Comparison of ENCODE assay signal across 1 cellular context in the genomic region with DNA sequence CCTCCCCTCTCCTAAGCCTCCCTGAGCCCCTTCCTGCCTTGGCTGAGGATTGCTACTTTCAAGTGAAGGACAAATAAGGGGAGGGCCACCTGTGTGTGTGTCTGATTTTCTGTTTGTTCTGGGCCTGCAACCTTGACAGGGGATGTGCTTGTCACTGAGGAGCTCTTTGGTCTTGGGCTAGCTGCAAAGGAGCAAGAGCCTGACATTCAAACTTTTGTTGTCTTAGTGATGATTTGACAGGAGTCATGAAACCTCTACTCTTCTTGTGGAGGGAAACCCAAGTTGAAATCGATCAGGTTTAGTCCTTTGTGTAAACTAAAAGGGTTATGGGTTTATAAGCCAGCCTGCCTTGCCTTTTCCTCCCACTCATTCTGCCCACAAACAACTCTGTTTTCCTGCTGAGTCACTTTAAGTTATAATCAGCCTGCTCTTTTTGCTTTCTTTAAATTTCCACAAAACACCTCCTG.
A peak's percentile ranks its signal among the peaks of the same experiment; 100 is the strongest.
TF ChIP-seq lines count a peak whose summit lies in the region.

No MANE protein-coding gene starts in this region.

TF ChIP-seq in HepG2, 621 proteins besides CTCF, POLR2A, EP300 and RAD21 (continued from another document and continues in another):
- no peak for TF ChIP-seq KLF12 (CRISPR knock-in tag; IDR thresholded peaks at IDR 0.05; ENCODE audit: borderline replicate concordance)
- no peak for TF ChIP-seq AGO1 (IDR thresholded peaks at IDR 0.05; ENCODE audit: low read depth, low read length, poor library complexity, severe bottlenecking)
- TF ChIP-seq SIX4 (CRISPR knock-in tag; IDR thresholded peaks at IDR 0.05), result no peak
- no peak for TF ChIP-seq UBTF (CRISPR knock-in tag; IDR thresholded peaks at IDR 0.05)
- TF ChIP-seq KDM4B (CRISPR knock-in tag; IDR thresholded peaks at IDR 0.05), result no peak
- TF ChIP-seq HNRNPK (IDR thresholded peaks at IDR 0.05; ENCODE audit: low read depth, low read length, poor library complexity, severe bottlenecking), result no peak
- TF ChIP-seq ZNF704 (CRISPR knock-in tag; IDR thresholded peaks at IDR 0.05; ENCODE audit: borderline replicate concordance), result no peak
- TF ChIP-seq, protein P1, sequence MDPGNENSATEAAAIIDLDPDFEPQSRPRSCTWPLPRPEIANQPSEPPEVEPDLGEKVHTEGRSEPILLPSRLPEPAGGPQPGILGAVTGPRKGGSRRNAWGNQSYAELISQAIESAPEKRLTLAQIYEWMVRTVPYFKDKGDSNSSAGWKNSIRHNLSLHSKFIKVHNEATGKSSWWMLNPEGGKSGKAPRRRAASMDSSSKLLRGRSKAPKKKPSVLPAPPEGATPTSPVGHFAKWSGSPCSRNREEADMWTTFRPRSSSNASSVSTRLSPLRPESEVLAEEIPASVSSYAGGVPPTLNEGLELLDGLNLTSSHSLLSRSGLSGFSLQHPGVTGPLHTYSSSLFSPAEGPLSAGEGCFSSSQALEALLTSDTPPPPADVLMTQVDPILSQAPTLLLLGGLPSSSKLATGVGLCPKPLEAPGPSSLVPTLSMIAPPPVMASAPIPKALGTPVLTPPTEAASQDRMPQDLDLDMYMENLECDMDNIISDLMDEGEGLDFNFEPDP (CRISPR knock-in tag; conservative IDR thresholded peaks at IDR 0.05), result no peak
- TF ChIP-seq, protein P2, sequence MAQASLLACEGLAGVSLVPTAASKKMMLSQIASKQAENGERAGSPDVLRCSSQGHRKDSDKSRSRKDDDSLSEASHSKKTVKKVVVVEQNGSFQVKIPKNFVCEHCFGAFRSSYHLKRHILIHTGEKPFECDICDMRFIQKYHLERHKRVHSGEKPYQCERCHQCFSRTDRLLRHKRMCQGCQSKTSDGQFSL (CRISPR knock-in tag; IDR thresholded peaks at IDR 0.05), result no peak
- no peak for TF ChIP-seq ZBED4 (CRISPR knock-in tag; IDR thresholded peaks at IDR 0.05; ENCODE audit: borderline replicate concordance)
- TF ChIP-seq CERS6 (CRISPR knock-in tag; IDR thresholded peaks at IDR 0.05), result no peak
- TF ChIP-seq, protein P3, sequence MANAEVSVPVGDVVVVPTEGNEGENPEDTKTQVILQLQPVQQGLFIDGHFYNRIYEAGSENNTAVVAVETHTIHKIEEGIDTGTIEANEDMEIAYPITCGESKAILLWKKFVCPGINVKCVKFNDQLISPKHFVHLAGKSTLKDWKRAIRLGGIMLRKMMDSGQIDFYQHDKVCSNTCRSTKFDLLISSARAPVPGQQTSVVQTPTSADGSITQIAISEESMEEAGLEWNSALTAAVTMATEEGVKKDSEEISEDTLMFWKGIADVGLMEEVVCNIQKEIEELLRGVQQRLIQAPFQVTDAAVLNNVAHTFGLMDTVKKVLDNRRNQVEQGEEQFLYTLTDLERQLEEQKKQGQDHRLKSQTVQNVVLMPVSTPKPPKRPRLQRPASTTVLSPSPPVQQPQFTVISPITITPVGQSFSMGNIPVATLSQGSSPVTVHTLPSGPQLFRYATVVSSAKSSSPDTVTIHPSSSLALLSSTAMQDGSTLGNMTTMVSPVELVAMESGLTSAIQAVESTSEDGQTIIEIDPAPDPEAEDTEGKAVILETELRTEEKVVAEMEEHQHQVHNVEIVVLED (CRISPR knock-in tag; IDR thresholded peaks at IDR 0.05; ENCODE audit: borderline replicate concordance), result no peak
- TF ChIP-seq ZC3H13 (CRISPR knock-in tag; IDR thresholded peaks at IDR 0.05), result no peak
- no peak for TF ChIP-seq ZNF747 (CRISPR knock-in tag; IDR thresholded peaks at IDR 0.05; ENCODE audit: borderline replicate concordance)
- TF ChIP-seq ZNF362 (CRISPR knock-in tag; IDR thresholded peaks at IDR 0.05; ENCODE audit: borderline replicate concordance), result no peak
- no peak for TF ChIP-seq ZNF780A (CRISPR knock-in tag; IDR thresholded peaks at IDR 0.05)
- no peak for TF ChIP-seq ATM (IDR thresholded peaks at IDR 0.05; ENCODE audit: borderline replicate concordance)
- no peak for TF ChIP-seq RFXANK (CRISPR knock-in tag; IDR thresholded peaks at IDR 0.05)
- TF ChIP-seq HMG20B (CRISPR knock-in tag; conservative IDR thresholded peaks at IDR 0.05), result 0 out of 2 replicates have a peak, but pooled peaks have one; percentile 20
- no peak; the same call in 1 of the 2 replicates for TF ChIP-seq MXD4 (CRISPR knock-in tag; IDR thresholded peaks at IDR 0.05)
- no peak for TF ChIP-seq TP53 (CRISPR knock-in tag; conservative IDR thresholded peaks at IDR 0.05)
- TF ChIP-seq ZNF687 (CRISPR knock-in tag; IDR thresholded peaks at IDR 0.05), result no peak
- no peak for TF ChIP-seq ZNF652 (CRISPR knock-in tag; IDR thresholded peaks at IDR 0.05; ENCODE audit: borderline replicate concordance, low read depth)
- TF ChIP-seq ZNF512 (CRISPR knock-in tag; IDR thresholded peaks at IDR 0.05), result no peak
- no peak for TF ChIP-seq ZNF816 (CRISPR knock-in tag; IDR thresholded peaks at IDR 0.05; ENCODE audit: borderline replicate concordance)
- TF ChIP-seq MIER3 (CRISPR knock-in tag; IDR thresholded peaks at IDR 0.05; ENCODE audit: borderline replicate concordance), result no peak
- no peak for TF ChIP-seq MBNL3 (CRISPR knock-in tag; conservative IDR thresholded peaks at IDR 0.05)
- TF ChIP-seq ZNF766 (CRISPR knock-in tag; IDR thresholded peaks at IDR 0.05; ENCODE audit: borderline replicate concordance), result peak; percentile 61; the same call in 1 of the 2 replicates
- TF ChIP-seq, protein P4, sequence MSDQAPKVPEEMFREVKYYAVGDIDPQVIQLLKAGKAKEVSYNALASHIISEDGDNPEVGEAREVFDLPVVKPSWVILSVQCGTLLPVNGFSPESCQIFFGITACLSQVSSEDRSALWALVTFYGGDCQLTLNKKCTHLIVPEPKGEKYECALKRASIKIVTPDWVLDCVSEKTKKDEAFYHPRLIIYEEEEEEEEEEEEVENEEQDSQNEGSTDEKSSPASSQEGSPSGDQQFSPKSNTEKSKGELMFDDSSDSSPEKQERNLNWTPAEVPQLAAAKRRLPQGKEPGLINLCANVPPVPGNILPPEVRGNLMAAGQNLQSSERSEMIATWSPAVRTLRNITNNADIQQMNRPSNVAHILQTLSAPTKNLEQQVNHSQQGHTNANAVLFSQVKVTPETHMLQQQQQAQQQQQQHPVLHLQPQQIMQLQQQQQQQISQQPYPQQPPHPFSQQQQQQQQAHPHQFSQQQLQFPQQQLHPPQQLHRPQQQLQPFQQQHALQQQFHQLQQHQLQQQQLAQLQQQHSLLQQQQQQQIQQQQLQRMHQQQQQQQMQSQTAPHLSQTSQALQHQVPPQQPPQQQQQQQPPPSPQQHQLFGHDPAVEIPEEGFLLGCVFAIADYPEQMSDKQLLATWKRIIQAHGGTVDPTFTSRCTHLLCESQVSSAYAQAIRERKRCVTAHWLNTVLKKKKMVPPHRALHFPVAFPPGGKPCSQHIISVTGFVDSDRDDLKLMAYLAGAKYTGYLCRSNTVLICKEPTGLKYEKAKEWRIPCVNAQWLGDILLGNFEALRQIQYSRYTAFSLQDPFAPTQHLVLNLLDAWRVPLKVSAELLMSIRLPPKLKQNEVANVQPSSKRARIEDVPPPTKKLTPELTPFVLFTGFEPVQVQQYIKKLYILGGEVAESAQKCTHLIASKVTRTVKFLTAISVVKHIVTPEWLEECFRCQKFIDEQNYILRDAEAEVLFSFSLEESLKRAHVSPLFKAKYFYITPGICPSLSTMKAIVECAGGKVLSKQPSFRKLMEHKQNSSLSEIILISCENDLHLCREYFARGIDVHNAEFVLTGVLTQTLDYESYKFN (CRISPR knock-in tag; conservative IDR thresholded peaks at IDR 0.05), result peak; percentile 77
